Comparison of ENCODE assay signal across 14 cellular contexts in genomic region chr5:33675958-33676464, GRCh38.
DNase-seq lines count a peak whose midpoint lies in the region; ATAC-seq, FAIRE-seq and TF ChIP-seq lines count a peak whose summit lies in the region.
"Had no signal": no experiment of that assay in that cellular context is flagged by ENCODE, and none has a peak within 500 bp of the region (broad histone marks: within the 10 kb centered on the region; RNA-seq: fewer than 3 reads in every experiment).

No MANE protein-coding gene starts in this region.

- H3K27me3 ChIP-seq in endodermal cell (ENCODE audit: control insufficient read depth, insufficient read depth, low read length, poor library complexity, severe bottlenecking): no peaks in the 10 kb centered on the region
- no peaks in the 10 kb centered on the region; a peak in 1 of 5 replicates for H3K27me3 ChIP-seq in HepG2 (ENCODE audit: control insufficient read depth in 1 of 2, insufficient read depth in 2 of 2, low read length in 2 of 2)
- no peaks in the 10 kb centered on the region for H3K27me3 ChIP-seq in upper lobe of right lung

- no peak for FAIRE-seq in HepG2 (lab: Jason Lieb, UNC)

- H3K9me3 Mint-ChIP-seq in endodermal cell: no peaks in the 10 kb centered on the region

- CTCF ChIA-PET in HepG2 (lab: Yijun Ruan, JAX; ENCODE audit: low intra/inter-chr PET ratio, low total read pairs): no interaction called here

- H3K4me3 ChIP-seq in endodermal cell (ENCODE audit: low read length) (no peak overlapping the region), HepG2 (replicated peaks in 1 of 3; ENCODE audit: insufficient read depth in 1 of 3, low read depth in 2 of 3, low read length in 3 of 3) (no peak overlapping the region), upper lobe of right lung (no peak overlapping the region)
- H3K4me3 ChIP-seq: skin epidermis had no signal

- no peak for TF ChIP-seq EP300 in HepG2 (IDR thresholded peaks at IDR 0.05; ENCODE audit: low read depth in 2 of 2, low read length in 2 of 2)
- no peak for TF ChIP-seq EP300 in HepG2 (CRISPR knock-in tag; IDR thresholded peaks at IDR 0.05; ENCODE audit: borderline replicate concordance)

- peak; percentile 80 for ATAC-seq in GM18868 (IDR thresholded peaks at IDR 0.05; ENCODE audit: unreplicated experiment)
- ATAC-seq in HG02588 (IDR thresholded peaks at IDR 0.05; ENCODE audit: unreplicated experiment): peak; percentile 63
- ATAC-seq in HG03558 (IDR thresholded peaks at IDR 0.05; ENCODE audit: extremely low read depth, unreplicated experiment): peak; percentile 66
- ATAC-seq in HepG2: no peak
- ATAC-seq in upper lobe of right lung: no peak
- ATAC-seq: activated CD4-positive, CD25-positive, alpha-beta regulatory T cell treated with anti-CD3 and anti-CD28 coated beads, Interleukin-2, amount 50 U/mL, for 24 hours had no signal

- H3K9me3 ChIP-seq in endodermal cell (ENCODE audit: control insufficient read depth, low read length) (no peaks in the 10 kb centered on the region), HepG2 (ENCODE audit: low read length) (no peaks in the 10 kb centered on the region), upper lobe of right lung (no peaks in the 10 kb centered on the region)

- no peak overlapping the region for H2AFZ ChIP-seq in HepG2 (ENCODE audit: low read length)

- no peak for TF ChIP-seq POLR2A in HepG2 (IDR thresholded peaks at IDR 0.05; ENCODE audit: insufficient read depth in 1 of 2, low read depth in 2 of 2, low read length in 2 of 2)

- H3K36me3 ChIP-seq in endodermal cell (ENCODE audit: control insufficient read depth, insufficient read depth, low read length) (no peaks in the 10 kb centered on the region), HepG2 (replicated peaks in 1 of 2; ENCODE audit: control insufficient read depth in 1 of 2, insufficient read depth in 2 of 2, low read length in 2 of 2) (no peaks in the 10 kb centered on the region), upper lobe of right lung (no peaks in the 10 kb centered on the region)

- POLR2A ChIA-PET in HepG2 (lab: Yijun Ruan, JAX): no interaction called here

- no peaks in the 10 kb centered on the region for H4K20me1 ChIP-seq in HepG2 (ENCODE audit: insufficient read depth, low read length)

- no peak overlapping the region for H3K4me2 ChIP-seq in HepG2 (ENCODE audit: low read depth, low read length)

- 89 to 100% methylated on average over 3 of the region's 3 CpGs for WGBS in endodermal cell (ENCODE audit: insufficient coverage in 1 of 2, insufficient read length in 1 of 2), 2 experiments
- 4% methylated on average over 3 of the region's 3 CpGs for WGBS in HepG2 (ENCODE audit: low lambda C conversion rate)

- no peak overlapping the region for H3K27ac Mint-ChIP-seq in endodermal cell

- peaks cover 32% of the 10 kb centered on the region for H3K36me3 Mint-ChIP-seq in endodermal cell (ENCODE audit: low read depth)

- no peak overlapping the region for H3K9ac ChIP-seq in endodermal cell (ENCODE audit: extremely low read depth, low read length, poor library complexity, severe bottlenecking)
- no peak overlapping the region for H3K9ac ChIP-seq in HepG2 (ENCODE audit: insufficient read depth, low read depth, low read length)

- no peaks in the 10 kb centered on the region for H3K27me3 Mint-ChIP-seq in endodermal cell (ENCODE audit: insufficient read depth)

- intact Hi-C loops in HepG2 (cut with micrococcal nuclease; ENCODE audit: unreplicated experiment) (no loop called here), upper lobe of right lung (cut with DNase I) (no loop called here)

- no peak overlapping the region for H3K4me3 Mint-ChIP-seq in endodermal cell

- H3K4me1 ChIP-seq in endodermal cell (ENCODE audit: control insufficient read depth, insufficient read depth, low read length) (no peaks in the 10 kb centered on the region), HepG2 (ENCODE audit: insufficient read depth, low read length) (no peaks in the 10 kb centered on the region), upper lobe of right lung (no peaks in the 10 kb centered on the region)

- H3K27ac ChIP-seq in endodermal cell (ENCODE audit: low read depth, low read length): no peak overlapping the region
- no peak overlapping the region for H3K27ac ChIP-seq in HepG2 (ENCODE audit: extremely low read length, insufficient read depth, low read length)
- no peak overlapping the region for H3K27ac ChIP-seq in upper lobe of right lung
- H3K27ac ChIP-seq: skin epidermis had no signal

- H3K79me2 ChIP-seq in HepG2 (ENCODE audit: insufficient read depth, low read length): no peaks in the 10 kb centered on the region

- in situ Hi-C loops in HepG2 (cut with HindIII; ENCODE audit: extremely low pct_ligation_motif_present, low pct_unique_long_range_greater_than_20kb): no loop called here

- peak; percentile 60 for DNase-seq in medulla oblongata (ENCODE audit: extremely low spot score)
- DNase-seq in endodermal cell: no peak
- DNase-seq in HepG2 (ENCODE audit: low spot score): no peak
- no peak for DNase-seq in GOT3 (lab: John Stamatoyannopoulos, UW)
- DNase-seq in upper lobe of right lung: no peak
- DNase-seq: DND-41, erythroblast, mesendoderm, NCI-H524 treated with DMSO at 0.1 percent for 48 hours had no signal

- TF ChIP-seq RAD21 in HepG2 (CRISPR knock-in tag; IDR thresholded peaks at IDR 0.05): no peak

- BruUV-seq in HepG2 (replicated peaks; lab: Mats Ljungman, UMichigan): no TSS peak

- TF ChIP-seq CTCF in endodermal cell (conservative IDR thresholded peaks at IDR 0.05): no peak
- no peak for TF ChIP-seq CTCF in HepG2 (CRISPR knock-in tag; IDR thresholded peaks at IDR 0.05)
- TF ChIP-seq CTCF in upper lobe of right lung (IDR thresholded peaks at IDR 0.05): no peak

- H3K4me1 Mint-ChIP-seq in endodermal cell: no peaks in the 10 kb centered on the region

TF ChIP-seq in HepG2, 621 proteins besides CTCF, POLR2A, EP300 and RAD21:
- TF ChIP-seq ZNF20 (CRISPR knock-in tag; IDR thresholded peaks at IDR 0.05): no peak
- TF ChIP-seq FUBP1 (CRISPR knock-in tag; IDR thresholded peaks at IDR 0.05; ENCODE audit: borderline replicate concordance): no peak
- TF ChIP-seq MTF2 (CRISPR knock-in tag; IDR thresholded peaks at IDR 0.05; ENCODE audit: borderline replicate concordance): no peak
- TF ChIP-seq ELF4 (CRISPR knock-in tag; IDR thresholded peaks at IDR 0.05; ENCODE audit: borderline replicate concordance): no peak
- TF ChIP-seq ZNF282 (IDR thresholded peaks at IDR 0.05; ENCODE audit: partially characterized antibody): no peak
- TF ChIP-seq TIGD3 (CRISPR knock-in tag; IDR thresholded peaks at IDR 0.05; ENCODE audit: borderline replicate concordance): no peak
- no peak for TF ChIP-seq FLYWCH1 (CRISPR knock-in tag; IDR thresholded peaks at IDR 0.05)
- TF ChIP-seq BORCS8-MEF2B (CRISPR knock-in tag; IDR thresholded peaks at IDR 0.05): no peak
- no peak for TF ChIP-seq ONECUT2 (CRISPR knock-in tag; IDR thresholded peaks at IDR 0.05)
- no peak for TF ChIP-seq ZNF883 (CRISPR knock-in tag; IDR thresholded peaks at IDR 0.05; ENCODE audit: not compliant biosample characterization)
- TF ChIP-seq SP2 (CRISPR knock-in tag; IDR thresholded peaks at IDR 0.05): no peak
- no peak for TF ChIP-seq TBX2 (CRISPR knock-in tag; IDR thresholded peaks at IDR 0.05; ENCODE audit: borderline replicate concordance)
- no peak for TF ChIP-seq ZNF747 (CRISPR knock-in tag; IDR thresholded peaks at IDR 0.05; ENCODE audit: borderline replicate concordance)
- no peak for TF ChIP-seq HDAC2 (CRISPR knock-in tag; IDR thresholded peaks at IDR 0.05)
- TF ChIP-seq ZNF556 (CRISPR knock-in tag; IDR thresholded peaks at IDR 0.05; ENCODE audit: borderline replicate concordance): no peak
- TF ChIP-seq NFKB2 (CRISPR knock-in tag; IDR thresholded peaks at IDR 0.05; ENCODE audit: borderline replicate concordance): no peak

Comparison
In these comparisons a context has a peak if more than half of its experiments do, and no peak if none do; other contexts are left out.
1. ATAC-seq: peak in GM18868 (single experiment), HG02588 (single experiment) and HG03558 (single experiment); none in HepG2 (single experiment) and upper lobe of right lung (single experiment).